17 cellular contexts compared by ENCODE assay signal in genomic region chr5:57664700-57665099, GRCh38.
"Had no signal": no experiment of that assay in that cellular context is flagged by ENCODE, and none has a peak within 500 bp of the region (broad histone marks: within the 10 kb centered on the region; RNA-seq: fewer than 3 reads in every experiment).

No MANE protein-coding gene starts in this region.

- H3K27me3 ChIP-seq: cardiac muscle cell, neural progenitor cell, testis had no signal

- H3K9ac ChIP-seq: neural progenitor cell had no signal

- DNase-seq: activated CD4-positive, alpha-beta T cell treated with anti-CD3 and anti-CD28 coated beads, Interleukin-2, amount 10 ng/mL, durations not matched to agents 24 days and 14 days; activated CD8-positive, alpha-beta memory T cell treated with anti-CD3 and anti-CD28 coated beads, Interleukin-2, amount 10 ng/mL, durations not matched to agents 7 days and 5 days; activated CD8-positive, alpha-beta T cell treated with anti-CD3 and anti-CD28 coated beads for 36 hours; activated effector memory CD4-positive, alpha-beta T cell treated with anti-CD3 and anti-CD28 coated beads, Interleukin-2, amount 50 U/mL, for 16 hours; activated naive CD4-positive, alpha-beta T cell treated with anti-CD3 and anti-CD28 coated beads, Interleukin-2, amount 50 U/mL, for 16 hours; activated naive CD8-positive, alpha-beta T cell treated with anti-CD3 and anti-CD28 coated beads, Interleukin-2, amount 50 U/mL, for 24 hours; activated T-cell treated with anti-CD3 and anti-CD28 coated beads for 4 hours; effector CD4-positive, alpha-beta T cell; kidney; naive thymus-derived CD8-positive, alpha-beta T cell; stimulated activated CD4-positive, alpha-beta T cell treated with anti-CD3 and anti-CD28 coated beads, Interleukin-2, amount 100 ng/mL, for 48 hours; stimulated activated CD8-positive, alpha-beta memory T cell treated with anti-CD3 and anti-CD28 coated beads, Interleukin-4, amount 100 ng/mL, for 48 hours; stimulated activated naive B cell treated with anti-CD40 and anti-IgM and Interleukin-4, amounts not matched to agents 10 μg/mL and 1 μg/mL and 100 μg/mL, for 72 hours; testis; trophoblast cell had no signal

- H3K27ac ChIP-seq: cardiac muscle cell, neural progenitor cell, testis had no signal

- H3K4me2 ChIP-seq: neural progenitor cell had no signal

- H3K9me3 ChIP-seq: testis had no signal

- H3K4me1 ChIP-seq: neural progenitor cell, testis had no signal

- ATAC-seq: activated CD8-positive, alpha-beta memory T cell treated with anti-CD3 and anti-CD28 coated beads, Interleukin-2, amount 10 ng/mL, durations not matched to agents 7 days and 5 days; activated CD8-positive, alpha-beta T cell treated with anti-CD3 and anti-CD28 coated beads for 36 hours; activated naive CD8-positive, alpha-beta T cell treated with anti-CD3 and anti-CD28 coated beads, Interleukin-2, amount 50 U/mL, for 24 hours; naive thymus-derived CD8-positive, alpha-beta T cell; stimulated activated naive B cell treated with anti-CD40 and anti-IgM and Interleukin-4, amounts not matched to agents 10 μg/mL and 1 μg/mL and 100 μg/mL, for 72 hours had no signal

- H3K4me3 ChIP-seq: cardiac muscle cell, neural progenitor cell, testis had no signal

- H3K36me3 ChIP-seq: cardiac muscle cell, neural progenitor cell had no signal

- H2AFZ ChIP-seq: neural progenitor cell had no signal
